In the genomic region with DNA sequence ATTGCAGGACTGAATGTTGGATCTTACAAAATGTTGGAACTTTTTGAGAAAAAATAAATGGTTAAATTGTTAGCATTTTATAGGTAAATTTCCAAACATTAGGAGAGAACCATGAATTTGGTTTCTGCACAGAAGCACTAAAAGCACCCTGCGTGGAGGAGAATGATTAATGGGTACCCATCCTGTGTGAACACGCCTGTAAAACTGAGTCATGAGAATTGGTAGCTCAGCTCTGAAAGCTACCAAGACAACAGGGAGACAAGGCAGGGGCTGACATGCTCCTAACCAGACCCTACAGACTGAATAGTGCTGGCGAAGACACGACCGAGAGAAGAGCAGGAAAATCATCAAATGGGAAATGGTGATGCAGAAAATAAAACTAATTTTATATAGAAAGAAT, we compare ENCODE assay signal across 17 cellular contexts. TPM values are rescaled to one million over a fixed set of nuclear protein-coding genes. Genes with fewer than 3 reads are reported as not detected.
DNase-seq lines count a peak whose midpoint lies in the region; ATAC-seq and TF ChIP-seq lines count a peak whose summit lies in the region.
"Had no signal": no experiment of that assay in that cellular context is flagged by ENCODE, and none has a peak within 500 bp of the region (broad histone marks: within the 10 kb centered on the region; RNA-seq: fewer than 3 reads in every experiment).

No MANE protein-coding gene starts in this region.

- H3K14ac ChIP-seq in trophoblast cell (ENCODE audit: low read length) = peak overlapping the region; percentile 35

- H2BK120ac ChIP-seq in trophoblast cell (ENCODE audit: insufficient read depth, low read length, poor library complexity) = peak overlapping the region; percentile 70

- no peak overlapping the region for H3K4me3 ChIP-seq in esophagus squamous epithelium
- no peak overlapping the region for H3K4me3 ChIP-seq in trophoblast cell (ENCODE audit: low read depth, low read length)
- H3K4me3 ChIP-seq: gastroesophageal sphincter, HAP-1 had no signal

- H3K79me1 ChIP-seq in trophoblast cell (ENCODE audit: low read length) = peaks cover 22% of the 10 kb centered on the region

- intact Hi-C loops in esophagus squamous epithelium (cut with DNase I) = no loop called here

- POLR2A ChIA-PET in RWPE1 (lab: Yijun Ruan, JAX; ENCODE audit: low non-redundant PET) = interaction anchor here (1.3 kb wide), 1 partner anchor 32 kb away, joined by 3 read pairs; the partner anchor contains the start of gene MTMR10

- H4K91ac ChIP-seq in trophoblast cell (ENCODE audit: low read depth, low read length) = peak overlapping the region; percentile 67

- no peak overlapping the region for H2AFZ ChIP-seq in trophoblast cell (ENCODE audit: insufficient read depth, low read length, poor library complexity)

- H3K9me3 ChIP-seq in esophagus squamous epithelium (no peaks in the 10 kb centered on the region), trophoblast cell (ENCODE audit: insufficient read depth, low read depth, low read length) (peaks cover 3% of the 10 kb centered on the region)
- H3K9me3 ChIP-seq: gastroesophageal sphincter, HAP-1 had no signal

- no peaks in the 10 kb centered on the region for H3K79me2 ChIP-seq in trophoblast cell (ENCODE audit: control insufficient read depth, insufficient read depth, low read length, poor library complexity)

- H3K27me3 ChIP-seq in esophagus squamous epithelium = no peaks in the 10 kb centered on the region
- no peaks in the 10 kb centered on the region for H3K27me3 ChIP-seq in trophoblast cell (ENCODE audit: insufficient read depth, low read length)
- H3K27me3 ChIP-seq: gastroesophageal sphincter had no signal

- peak overlapping the region; percentile 14 for H3K4me2 ChIP-seq in trophoblast cell (ENCODE audit: low read length)

- H3K36me3 ChIP-seq in esophagus squamous epithelium (no peaks in the 10 kb centered on the region), trophoblast cell (ENCODE audit: control insufficient read depth in 1 of 2, insufficient read depth in 2 of 2, low read length in 2 of 2) (no peaks in the 10 kb centered on the region)
- H3K36me3 ChIP-seq: gastroesophageal sphincter, HAP-1 had no signal

- TF ChIP-seq POLR2A in esophagus squamous epithelium (IDR thresholded peaks at IDR 0.05) = no peak

- TF ChIP-seq CTCF in RWPE1 (conservative IDR thresholded peaks at IDR 0.05; ENCODE audit: low read depth) (no peak), esophagus squamous epithelium (IDR thresholded peaks at IDR 0.05) (no peak)

- WGBS in esophagus squamous epithelium, 2 donors = 42 to 64% methylated on average over 5 of the region's 5 CpGs
- no CpG with 5 or more reads among the region's 5 CpGs for WGBS in trophoblast cell (ENCODE audit: extremely low coverage, insufficient coverage, insufficient read length)

- no peak for ATAC-seq in HG03342 (IDR thresholded peaks at IDR 0.05; ENCODE audit: unreplicated experiment)
- ATAC-seq: gastroesophageal sphincter, left lobe of liver had no signal

- H3K23ac ChIP-seq in trophoblast cell (ENCODE audit: low read length) = no peak overlapping the region

- no peak overlapping the region for H3K18ac ChIP-seq in trophoblast cell (ENCODE audit: low read length)

- H3K27ac ChIP-seq in RWPE1 = peak overlapping the region; percentile 91
- H3K27ac ChIP-seq in esophagus squamous epithelium = peak overlapping the region in 3 of 4 donors; percentile 3 to 71 (median 65)
- peak overlapping the region; percentile 65 for H3K27ac ChIP-seq in trophoblast cell (ENCODE audit: low read depth, low read length)
- H3K27ac ChIP-seq: gastroesophageal sphincter had no signal

- no peak overlapping the region for H4K8ac ChIP-seq in trophoblast cell (ENCODE audit: low read depth, low read length)

- H2AK5ac ChIP-seq in trophoblast cell (ENCODE audit: low read length) = no peak overlapping the region

- no peak overlapping the region for H4K12ac ChIP-seq in trophoblast cell (ENCODE audit: low read depth, low read length)

- H3K4ac ChIP-seq in trophoblast cell (ENCODE audit: low read depth, low read length) = no peak overlapping the region

- H3K4me1 ChIP-seq in esophagus squamous epithelium = peaks cover 10 to 29% (median 17%) of the 10 kb centered on the region in 3 donors
- H3K4me1 ChIP-seq in trophoblast cell (ENCODE audit: control insufficient read depth in 1 of 2, insufficient read depth in 2 of 2, low read length in 2 of 2) = peaks cover 5 to 22% of the 10 kb centered on the region in 2 experiments

- H2BK5ac ChIP-seq in trophoblast cell (ENCODE audit: low read depth, low read length, poor library complexity) = peak overlapping the region; percentile 52

- CTCF ChIA-PET in RWPE1 (lab: Yijun Ruan, JAX) = interaction anchor here (1.4 kb wide), 1 partner anchor 105 kb away, joined by 4 read pairs; no protein-coding TSS in a partner anchor

- DNase-seq in EL (peak; percentile 41), RWPE1 (ENCODE audit: low spot score) (peak; percentile 76), esophagus squamous epithelium (lab: John Stamatoyannopoulos, UW) (no peak), trophoblast cell (no peak), NCI-H446 treated with DMSO at 0.1 percent for 48 hours (lab: John Stamatoyannopoulos, UW) (no peak), D341Med (ENCODE audit: low spot score) (no peak), Ammon's horn (ENCODE audit: low spot score) (no peak)
- DNase-seq: activated CD4-positive, alpha-beta T cell treated with anti-CD3 and anti-CD28 coated beads for 48 hours; activated CD8-positive, alpha-beta memory T cell treated with anti-CD3 and anti-CD28 coated beads, Interleukin-2, amount 50 U/mL, for 48 hours; anterior cingulate cortex; KG1; NCI-H2081 treated with DMSO at 0.1 percent for 48 hours; NCI-H774 had no signal

- no peak overlapping the region for H3K9ac ChIP-seq in trophoblast cell (ENCODE audit: low read length)

- H2BK12ac ChIP-seq in trophoblast cell (ENCODE audit: low read length) = peak overlapping the region; percentile 88

RNA-seq across cellular contexts. Expression of gene MTMR10, which starts 32.4 kb away (rescaled TPM):
- 10 to 100 TPM; 16.6 to 41.2 (median 28.0) TPM for total RNA-seq in esophagus squamous epithelium
- 33.5 and 34.1 TPM in 2 replicates for polyA plus RNA-seq in trophoblast cell (2013)

Comparison
In these comparisons a context has a peak if more than half of its experiments do, and no peak if none do; other contexts are left out.
1. DNase-seq: peak in EL (single experiment) and RWPE1 (single experiment); none in esophagus squamous epithelium (single experiment), trophoblast cell (0 of 2), NCI-H446 treated with DMSO at 0.1 percent for 48 hours (single experiment), D341Med (single experiment) and Ammon's horn (single experiment).
2. Peak in every context shown above with its lines, with median percentiles within 50 percentile points of each other: H3K27ac ChIP-seq.